In the genomic region with DNA sequence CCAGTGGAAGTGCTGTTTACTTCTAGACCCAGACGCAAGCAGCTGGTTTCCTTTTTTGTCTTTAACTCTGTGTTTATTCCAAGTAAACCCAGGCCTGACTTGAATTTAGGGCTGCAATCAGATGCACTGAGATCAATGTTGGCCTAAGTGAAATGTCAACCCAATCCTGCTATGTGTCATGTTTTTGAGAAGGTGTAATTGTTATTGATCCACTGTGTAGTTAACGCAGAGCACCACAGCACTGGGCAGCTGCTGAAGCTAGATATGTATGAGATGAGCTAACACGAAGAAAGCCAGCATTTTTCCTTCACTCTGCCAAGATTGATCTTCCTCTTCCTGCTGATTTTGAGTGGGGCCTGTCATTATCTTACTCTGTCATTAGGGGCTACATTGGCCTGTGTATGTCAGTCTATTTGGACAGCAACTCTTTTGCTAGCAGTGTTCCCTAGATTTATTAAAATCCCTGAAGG, we compare ENCODE assay signal across 19 cellular contexts. TPM values are rescaled to one million over a fixed set of nuclear protein-coding genes. Genes with fewer than 3 reads are reported as not detected.
"Had no signal": no experiment of that assay in that cellular context is flagged by ENCODE, and none has a peak within 500 bp of the region (broad histone marks: within the 10 kb centered on the region; RNA-seq: fewer than 3 reads in every experiment).

No MANE protein-coding gene starts in this region.

- H3K4me1 Mint-ChIP-seq: central memory CD8-positive, alpha-beta T cell had no signal

- H2AFZ ChIP-seq: parathyroid adenoma had no signal

- H3K9me3 ChIP-seq: body of pancreas, gastroesophageal sphincter, tibial artery, vagina had no signal

- H3K4me3 ChIP-seq: body of pancreas, gastroesophageal sphincter, tibial artery, vagina had no signal

- H3K27ac ChIP-seq: body of pancreas, epithelial cell of prostate, gastroesophageal sphincter, parathyroid adenoma, tibial artery, vagina had no signal

- DNase-seq: activated CD4-positive, alpha-beta T cell treated with anti-CD3 and anti-CD28 coated beads, Interleukin-2, amount 50 U/mL, for 4 hours; activated CD4-positive, CD25-positive, alpha-beta regulatory T cell treated with anti-CD3 and anti-CD28 coated beads, Interleukin-2, amount 50 U/mL, for 72 hours; activated effector memory CD4-positive, alpha-beta T cell treated with anti-CD3 and anti-CD28 coated beads, Interleukin-2, amount 50 U/mL, for 16 hours; activated T-cell treated with anti-CD3 and anti-CD28 coated beads, Interleukin-2, amount 50 U/mL, for 1 hour; amniotic stem cell; body of pancreas; effector memory CD8-positive, alpha-beta T cell; left ventricle myocardium superior; stimulated activated CD4-positive, alpha-beta T cell treated with anti-CD3 and anti-CD28 coated beads, Interleukin-15, amount 100 ng/mL, for 24 hours; tibial artery had no signal

- H3K9ac ChIP-seq: parathyroid adenoma had no signal

- H3K27me3 Mint-ChIP-seq: central memory CD8-positive, alpha-beta T cell; dendritic cell treated with granulocyte-macrophage colony-stimulating factor and Interleukin-4, amounts not matched to agents 40 ng/mL and 50 ng/mL, for 4 days; effector memory CD8-positive, alpha-beta T cell had no signal

- H3K4me3 Mint-ChIP-seq: central memory CD8-positive, alpha-beta T cell; dendritic cell treated with granulocyte-macrophage colony-stimulating factor and Interleukin-4, amounts not matched to agents 40 ng/mL and 50 ng/mL, for 4 days; effector memory CD8-positive, alpha-beta T cell had no signal

- H3K79me2 ChIP-seq: parathyroid adenoma had no signal

- H3K36me3 ChIP-seq: vagina had no signal

- H3K9me3 Mint-ChIP-seq: activated naive CD4-positive, alpha-beta T cell treated with anti-CD3 and anti-CD28 coated beads, Interleukin-2, amount 50 U/mL, for 72 hours; central memory CD8-positive, alpha-beta T cell; dendritic cell treated with granulocyte-macrophage colony-stimulating factor and Interleukin-4, amounts not matched to agents 40 ng/mL and 50 ng/mL, for 4 days; effector memory CD8-positive, alpha-beta T cell had no signal

- H3K27me3 ChIP-seq: body of pancreas, gastroesophageal sphincter, tibial artery, vagina had no signal

- H3K4me1 ChIP-seq: body of pancreas, gastroesophageal sphincter, parathyroid adenoma, tibial artery, vagina had no signal

- H3K27ac Mint-ChIP-seq: activated naive CD4-positive, alpha-beta T cell treated with anti-CD3 and anti-CD28 coated beads, Interleukin-2, amount 50 U/mL, for 72 hours; dendritic cell treated with granulocyte-macrophage colony-stimulating factor and Interleukin-4, amounts not matched to agents 40 ng/mL and 50 ng/mL, for 4 days; effector memory CD8-positive, alpha-beta T cell had no signal

RNA-seq across cellular contexts. Expression of gene DLX1, which starts 18.9 kb away (rescaled TPM):
- total RNA-seq: activated naive CD4-positive, alpha-beta T cell treated with anti-CD3 and anti-CD28 coated beads, Interleukin-2, amount 50 U/mL, for 72 hours; body of pancreas; left ventricle myocardium superior; skeletal muscle tissue; vagina had no signal

RNA-seq across cellular contexts. Expression of gene DLX2, which starts 36.3 kb away (rescaled TPM):
- total RNA-seq: activated naive CD4-positive, alpha-beta T cell treated with anti-CD3 and anti-CD28 coated beads, Interleukin-2, amount 50 U/mL, for 72 hours; body of pancreas; gastroesophageal sphincter; left ventricle myocardium superior; mesenteric fat pad; skeletal muscle tissue; vagina had no signal
